13 cellular contexts compared by ENCODE assay signal in the genomic region with DNA sequence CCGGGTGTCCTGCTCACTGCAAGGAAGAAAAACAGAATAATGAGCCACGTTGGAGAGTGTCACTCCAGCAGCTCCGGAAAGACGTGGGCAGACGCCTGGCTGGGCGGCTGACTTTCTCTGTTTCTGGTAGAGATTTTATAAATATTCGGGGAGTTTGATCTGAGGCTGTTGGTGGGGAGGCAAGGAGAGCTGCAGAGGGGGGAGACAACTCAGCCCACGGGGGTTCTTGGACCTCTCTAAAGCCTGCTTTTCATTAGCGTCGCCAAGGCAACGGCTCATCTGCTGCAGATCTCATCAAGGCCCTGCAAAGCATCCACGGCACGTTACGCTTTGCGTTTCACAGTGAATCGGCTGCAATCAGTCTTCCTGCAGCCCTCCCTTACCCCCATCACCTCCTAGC.
DNase-seq lines count a peak whose midpoint lies in the region; ATAC-seq lines count a peak whose summit lies in the region.
"Had no signal": no experiment of that assay in that cellular context is flagged by ENCODE, and none has a peak within 500 bp of the region (broad histone marks: within the 10 kb centered on the region; RNA-seq: fewer than 3 reads in every experiment).

No MANE protein-coding gene starts in this region.

- H3K4me3 ChIP-seq in adipocyte (ENCODE audit: low read length) (no peak overlapping the region), rectal smooth muscle tissue (ENCODE audit: low read length) (no peak overlapping the region)
- H3K4me3 ChIP-seq: right atrium auricular region, tibial nerve had no signal

- H3K9ac ChIP-seq in adipocyte (ENCODE audit: low read length): peak overlapping the region; percentile 50
- no peak overlapping the region for H3K9ac ChIP-seq in rectal smooth muscle tissue (ENCODE audit: low read length)

- H3K36me3 ChIP-seq in adipocyte (ENCODE audit: control insufficient read depth, insufficient read depth, low read length, severe bottlenecking) (no peaks in the 10 kb centered on the region), rectal smooth muscle tissue (ENCODE audit: control insufficient read depth, insufficient read depth, low read length) (no peaks in the 10 kb centered on the region)
- H3K36me3 ChIP-seq: right atrium auricular region, tibial nerve had no signal

- ATAC-seq in GM18517 (IDR thresholded peaks at IDR 0.05; ENCODE audit: unreplicated experiment): no peak
- ATAC-seq: T-cell had no signal

- peak overlapping the region; percentile 90 for H3K27ac ChIP-seq in rectal smooth muscle tissue (ENCODE audit: low read depth, low read length)
- H3K27ac ChIP-seq: right atrium auricular region had no signal

- no peaks in the 10 kb centered on the region for H3K27me3 ChIP-seq in adipocyte (replicated peaks; ENCODE audit: control insufficient read depth, insufficient read depth, low read length)
- no peaks in the 10 kb centered on the region for H3K27me3 ChIP-seq in rectal smooth muscle tissue (ENCODE audit: control insufficient read depth, insufficient read depth, low read length)
- H3K27me3 ChIP-seq: right atrium auricular region, tibial nerve had no signal

- DNase-seq in Ammon's horn (ENCODE audit: low spot score) (peak; percentile 73), adipocyte (ENCODE audit: low read depth) (no peak), fibroblast of the conjunctiva (ENCODE audit: low read depth) (peak; percentile 74), kidney glomerular epithelial cell (lab: John Stamatoyannopoulos, UW) (no peak), NCI-H2029 treated with DMSO at 0.1 percent for 48 hours (lab: John Stamatoyannopoulos, UW) (no peak)
- no peak for DNase-seq in central memory CD4-positive, alpha-beta T cell
- DNase-seq: activated CD4-positive, alpha-beta T cell treated with anti-CD3 and anti-CD28 coated beads, Interleukin-2, amount 10 ng/mL, durations not matched to agents 7 days and 5 days; mammary epithelial cell; T-cell had no signal

- H3K4me1 ChIP-seq in adipocyte (ENCODE audit: control insufficient read depth, insufficient read depth, low read length): peaks cover 40% of the 10 kb centered on the region
- peaks cover 52% of the 10 kb centered on the region for H3K4me1 ChIP-seq in rectal smooth muscle tissue (ENCODE audit: control insufficient read depth, insufficient read depth, low read length)

- no peaks in the 10 kb centered on the region for H3K9me3 ChIP-seq in adipocyte (ENCODE audit: control insufficient read depth, low read length)
- H3K9me3 ChIP-seq: right atrium auricular region, tibial nerve had no signal

Comparison
In these comparisons a context has a peak if more than half of its experiments do, and no peak if none do; other contexts are left out.
1. DNase-seq: peak in Ammon's horn (single experiment) and fibroblast of the conjunctiva (single experiment); none in adipocyte (single experiment), central memory CD4-positive, alpha-beta T cell (single experiment), kidney glomerular epithelial cell (single experiment) and NCI-H2029 treated with DMSO at 0.1 percent for 48 hours (single experiment).